24 cellular contexts compared by ENCODE assay signal in genomic region chr6:112925702-112926101, GRCh38.
"Had no signal": no experiment of that assay in that cellular context is flagged by ENCODE, and none has a peak within 500 bp of the region (broad histone marks: within the 10 kb centered on the region; RNA-seq: fewer than 3 reads in every experiment).

No MANE protein-coding gene starts in this region.

- FAIRE-seq: colon, endothelial cell of umbilical vein, frontal cortex, islet of Langerhans, keratinocyte had no signal

- H3K4me1 ChIP-seq: esophagus muscularis mucosa, foreskin keratinocyte, heart right ventricle, left lung, lower lobe of right lung had no signal

- H3K27me3 ChIP-seq: dorsolateral prefrontal cortex, esophagus muscularis mucosa, foreskin keratinocyte, heart right ventricle, left lung had no signal

- H3K36me3 ChIP-seq: esophagus muscularis mucosa, heart right ventricle, left lung, lower lobe of right lung had no signal

- H3K4me3 ChIP-seq: coronary artery, dorsolateral prefrontal cortex, esophagus muscularis mucosa, heart right ventricle, left lung, lower lobe of right lung, mucosa of descending colon had no signal

- H3K4me3 Mint-ChIP-seq: mesothelial cell of epicardium, naive B cell had no signal

- H3K9me3 ChIP-seq: lower lobe of right lung had no signal

- H3K4me1 Mint-ChIP-seq: naive B cell had no signal

- DNase-seq: dermis blood vessel endothelial cell; dorsolateral prefrontal cortex; effector CD4-positive, alpha-beta T cell; effector memory CD4-positive, alpha-beta T cell; foreskin keratinocyte; glutamatergic neuron; head of caudate nucleus; heart right ventricle; hippocampal formation; left cardiac atrium; left ventricle myocardium superior; lower lobe of right lung; mesenchymal stem cell; mucosa of descending colon; naive B cell had no signal

- ATAC-seq: foreskin keratinocyte, heart right ventricle, left cardiac atrium, left lung, left ventricle myocardium superior, lower lobe of right lung, mucosa of descending colon had no signal

- H3K27ac ChIP-seq: coronary artery, dorsolateral prefrontal cortex, esophagus muscularis mucosa, foreskin keratinocyte, heart right ventricle, left lung, lower lobe of right lung had no signal

- H3K27ac Mint-ChIP-seq: mesothelial cell of epicardium, naive B cell had no signal
